14 cellular contexts compared by ENCODE assay signal in the genomic region with DNA sequence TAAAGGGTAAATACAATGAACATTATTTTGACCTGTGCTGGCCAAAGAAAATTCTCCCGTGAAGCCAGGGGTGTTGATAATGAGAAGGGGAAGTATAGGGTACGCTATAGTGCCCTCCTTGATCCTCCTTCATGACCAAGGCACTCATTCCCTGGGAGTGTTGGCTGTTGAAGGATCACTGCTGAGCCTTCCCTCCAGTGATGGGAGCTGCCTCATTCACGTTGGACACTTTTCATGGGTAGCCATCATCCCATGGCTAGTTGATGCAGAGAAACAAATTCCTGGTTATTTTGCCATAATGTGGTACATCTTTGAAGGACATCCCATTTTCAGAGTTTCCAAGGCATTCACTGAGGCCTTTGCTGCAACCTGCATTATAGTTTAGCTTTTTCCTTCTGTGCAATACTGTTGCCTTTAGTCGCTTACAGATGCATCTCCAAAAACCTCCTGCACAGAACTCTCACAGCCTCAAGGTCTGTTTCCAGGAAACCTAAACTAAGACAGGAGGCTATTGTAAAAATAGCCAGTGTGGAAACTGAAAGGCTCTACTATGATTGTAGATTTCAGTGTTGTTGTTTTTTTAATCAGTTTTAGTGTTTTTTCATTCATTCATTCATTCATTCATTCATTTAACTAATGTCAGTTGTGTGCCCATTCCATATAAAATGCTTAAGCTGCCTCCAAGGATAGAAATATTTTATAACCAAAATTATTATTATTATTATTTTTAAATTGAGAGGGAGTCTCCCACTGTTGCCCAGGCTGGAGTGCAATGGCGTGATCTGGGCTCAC. TPM values are rescaled to one million over a fixed set of nuclear protein-coding genes. Genes with fewer than 3 reads are reported as not detected.
DNase-seq lines count a peak whose midpoint lies in the region; ATAC-seq lines count a peak whose summit lies in the region.
"Had no signal": no experiment of that assay in that cellular context is flagged by ENCODE, and none has a peak within 500 bp of the region (broad histone marks: within the 10 kb centered on the region; RNA-seq: fewer than 3 reads in every experiment).

No MANE protein-coding gene starts in this region.

- peaks cover 73% of the 10 kb centered on the region for H3K36me3 Mint-ChIP-seq in activated naive CD4-positive, alpha-beta T cell treated with anti-CD3 and anti-CD28 coated beads, Interleukin-2, amount 10 ng/mL, durations not matched to agents 7 days and 5 days
- H3K36me3 Mint-ChIP-seq in activated CD4-positive, alpha-beta memory T cell treated with anti-CD3 and anti-CD28 coated beads for 36 hours: peaks cover 66% of the 10 kb centered on the region

- H3K4me1 Mint-ChIP-seq in activated naive CD4-positive, alpha-beta T cell treated with anti-CD3 and anti-CD28 coated beads, Interleukin-2, amount 10 ng/mL, durations not matched to agents 7 days and 5 days: peaks cover 97% of the 10 kb centered on the region
- H3K4me1 Mint-ChIP-seq in activated CD4-positive, alpha-beta memory T cell treated with anti-CD3 and anti-CD28 coated beads for 36 hours (ENCODE audit: low read depth): peaks cover 93% of the 10 kb centered on the region

- DNase-seq in activated naive CD4-positive, alpha-beta T cell treated with anti-CD3 and anti-CD28 coated beads, Interleukin-2, amount 10 ng/mL, durations not matched to agents 7 days and 5 days: no peak
- no peak for DNase-seq in activated naive CD4-positive, alpha-beta T cell treated with anti-CD3 and anti-CD28 coated beads, Interleukin-2, amount 50 U/mL, for 16 hours
- no peak for DNase-seq in activated CD4-positive, alpha-beta memory T cell treated with anti-CD3 and anti-CD28 coated beads for 36 hours
- no peak for DNase-seq in substantia nigra (lab: John Stamatoyannopoulos, UW)
- no peak for DNase-seq in H4 (ENCODE audit: low spot score)
- no peak for DNase-seq in stimulated activated CD8-positive, alpha-beta memory T cell treated with anti-CD3 and anti-CD28 coated beads, Interleukin-4, amount 100 ng/mL, for 48 hours
- DNase-seq: DMS53, H7, hippocampal formation, left ventricle myocardium superior, NCI-H187 treated with DMSO at 0.1 percent for 48 hours, nucleus accumbens had no signal

- ATAC-seq in GM18909 (IDR thresholded peaks at IDR 0.05; ENCODE audit: poor library complexity, unreplicated experiment): no peak

- intact Hi-C loops in activated CD4-positive, alpha-beta memory T cell treated with anti-CD3 and anti-CD28 coated beads for 36 hours (cut with micrococcal nuclease): loop anchor here (10.0 kb wide), 1 partner anchor 568 kb away; no protein-coding TSS in a partner anchor

- peak overlapping the region; percentile 93 for H3K27ac Mint-ChIP-seq in activated naive CD4-positive, alpha-beta T cell treated with anti-CD3 and anti-CD28 coated beads, Interleukin-2, amount 10 ng/mL, durations not matched to agents 7 days and 5 days
- H3K27ac Mint-ChIP-seq in activated CD4-positive, alpha-beta memory T cell treated with anti-CD3 and anti-CD28 coated beads for 36 hours: peak overlapping the region; percentile 94

- POLR2A ChIA-PET in activated CD4-positive, alpha-beta memory T cell treated with anti-CD3 and anti-CD28 coated beads for 36 hours (lab: Charles Lee): interaction anchor here (0.8 to 17.4 kb wide), 3 partner anchors 8 to 32 kb away, joined by 3 to 200 read pairs (median 3); no protein-coding TSS in a partner anchor

- no peaks in the 10 kb centered on the region for H3K27me3 ChIP-seq in layer of hippocampus (ENCODE audit: control insufficient read depth, insufficient read depth, low read length)

- CTCF ChIA-PET in activated naive CD4-positive, alpha-beta T cell treated with anti-CD3 and anti-CD28 coated beads, Interleukin-2, amount 10 ng/mL, durations not matched to agents 7 days and 5 days (lab: Charles Lee): interaction anchor here (0.7 to 1.7 kb wide), 3 partner anchors 11 to 36 kb away, joined by 3 to 5 read pairs (median 3); no protein-coding TSS in a partner anchor
- CTCF ChIA-PET in activated CD4-positive, alpha-beta memory T cell treated with anti-CD3 and anti-CD28 coated beads for 36 hours (lab: Charles Lee): interaction anchor here (1.2 to 1.9 kb wide), 3 partner anchors 9 to 46 kb away, joined by 3 to 5 read pairs (median 5); no protein-coding TSS in a partner anchor

- no peaks in the 10 kb centered on the region for H3K27me3 Mint-ChIP-seq in activated naive CD4-positive, alpha-beta T cell treated with anti-CD3 and anti-CD28 coated beads, Interleukin-2, amount 10 ng/mL, durations not matched to agents 7 days and 5 days
- no peaks in the 10 kb centered on the region for H3K27me3 Mint-ChIP-seq in activated CD4-positive, alpha-beta memory T cell treated with anti-CD3 and anti-CD28 coated beads for 36 hours

- peak overlapping the region; percentile 49 for H3K27ac ChIP-seq in layer of hippocampus (ENCODE audit: low read depth, low read length)
- peak overlapping the region; percentile 10 for H3K27ac ChIP-seq in substantia nigra (ENCODE audit: low read depth, low read length, poor library complexity, severe bottlenecking)

- H3K9me3 Mint-ChIP-seq in activated naive CD4-positive, alpha-beta T cell treated with anti-CD3 and anti-CD28 coated beads, Interleukin-2, amount 10 ng/mL, durations not matched to agents 7 days and 5 days: no peaks in the 10 kb centered on the region
- no peaks in the 10 kb centered on the region for H3K9me3 Mint-ChIP-seq in activated CD4-positive, alpha-beta memory T cell treated with anti-CD3 and anti-CD28 coated beads for 36 hours

- H3K4me3 Mint-ChIP-seq in activated naive CD4-positive, alpha-beta T cell treated with anti-CD3 and anti-CD28 coated beads, Interleukin-2, amount 10 ng/mL, durations not matched to agents 7 days and 5 days: peak overlapping the region; percentile 22
- no peak overlapping the region for H3K4me3 Mint-ChIP-seq in activated CD4-positive, alpha-beta memory T cell treated with anti-CD3 and anti-CD28 coated beads for 36 hours

RNA-seq across cellular contexts. Expression of gene TGFBR2, which starts 40.8 kb away (rescaled TPM):
- 10 to 100 TPM; 36.8 to 37.0 TPM for total RNA-seq in activated CD4-positive, alpha-beta memory T cell treated with anti-CD3 and anti-CD28 coated beads for 36 hours
- total RNA-seq in H4 (2014; rRNA removed; shearing (Covaris generic)): 9.0 and 13.4 TPM in 2 replicates
